Comparison of ENCODE assay signal across 8 cellular contexts in the genomic region with DNA sequence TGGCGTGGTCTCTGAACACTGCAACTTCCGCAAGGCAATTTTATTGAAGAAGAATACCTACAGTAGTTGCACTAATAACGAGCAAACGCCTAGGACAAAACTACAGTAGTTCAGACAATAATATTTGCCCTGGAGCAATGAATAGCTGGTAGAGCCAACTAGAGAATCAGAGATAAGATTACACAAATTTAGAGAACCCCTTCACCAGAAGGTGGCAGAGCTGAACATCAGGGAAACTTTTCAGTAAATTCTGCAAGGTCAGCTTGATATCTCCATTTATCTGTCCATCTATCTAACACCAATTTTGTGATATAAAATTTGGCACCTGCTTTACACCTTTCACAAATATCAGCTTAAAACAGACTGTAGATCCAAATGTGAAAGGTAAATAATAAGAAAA. TPM values are rescaled to one million over a fixed set of nuclear protein-coding genes. Genes with fewer than 3 reads are reported as not detected.
A peak's percentile ranks its signal among the peaks of the same experiment; 100 is the strongest.
DNase-seq lines count a peak whose midpoint lies in the region; ATAC-seq and TF ChIP-seq lines count a peak whose summit lies in the region.

No MANE protein-coding gene starts in this region.

- H3K27me3 ChIP-seq in A673 (replicated peaks; ENCODE audit: insufficient read depth, low read depth, low read length, poor library complexity) (no peaks in the 10 kb centered on the region), hepatocyte (no peaks in the 10 kb centered on the region), stomach (no peaks in the 10 kb centered on the region)

- H3K4me2 ChIP-seq in hepatocyte, result no peak overlapping the region

- no peaks in the 10 kb centered on the region for H3K4me1 ChIP-seq in A673 (ENCODE audit: insufficient read depth, low read length, poor library complexity, severe bottlenecking)
- H3K4me1 ChIP-seq in hepatocyte (ENCODE audit: insufficient read depth), result no peaks in the 10 kb centered on the region
- no peaks in the 10 kb centered on the region for H3K4me1 ChIP-seq in stomach

- TF ChIP-seq CTCF in A673 (conservative IDR thresholded peaks at IDR 0.05; ENCODE audit: low read depth, low read length) (peak; percentile 66), RWPE1 (conservative IDR thresholded peaks at IDR 0.05; ENCODE audit: low read depth) (peak; percentile 25; the same call in 1 of the 2 replicates), hepatocyte (IDR thresholded peaks at IDR 0.05; ENCODE audit: poor library complexity) (peak; percentile 45), stomach (IDR thresholded peaks at IDR 0.05) (peak in 2 of 7 experiments; percentile 16 to 27)

- H3K36me3 ChIP-seq in A673 (ENCODE audit: insufficient read depth, low read length, poor library complexity, severe bottlenecking) (no peaks in the 10 kb centered on the region), hepatocyte (replicated peaks; ENCODE audit: insufficient read depth, low read depth) (no peaks in the 10 kb centered on the region), stomach (no peaks in the 10 kb centered on the region)

- ATAC-seq in HG03175 (IDR thresholded peaks at IDR 0.05; ENCODE audit: unreplicated experiment) (no peak), GM18909 (IDR thresholded peaks at IDR 0.05; ENCODE audit: poor library complexity, unreplicated experiment) (no peak)

- BruUV-seq in A673 (replicated peaks; lab: Mats Ljungman, UMichigan), result no TSS peak

- intact Hi-C loops in A673 (cut with micrococcal nuclease; ENCODE audit: unreplicated experiment), result loop anchor here (2.0 kb wide), 2 partner anchors 57 to 189 kb away; no protein-coding TSS in a partner anchor
- intact Hi-C loops in stomach (cut with DNase I; ENCODE audit: low total_unique reads), result no loop called here

- H3K27ac ChIP-seq in A673 (ENCODE audit: low read depth, low read length, poor library complexity, severe bottlenecking) (no peak overlapping the region), RWPE1 (no peak overlapping the region), hepatocyte (no peak overlapping the region), stomach (no peak overlapping the region)

- POLR2A ChIA-PET in A673 (lab: Charles Lee; ENCODE audit: low non-redundant PET), result no interaction called here
- POLR2A ChIA-PET in RWPE1 (lab: Yijun Ruan, JAX; ENCODE audit: low non-redundant PET), result no interaction called here

- H2AFZ ChIP-seq in hepatocyte, result no peak overlapping the region

- no peak overlapping the region for H3K4me3 ChIP-seq in A673 (ENCODE audit: low read depth, low read length, poor library complexity, severe bottlenecking)
- no peak overlapping the region for H3K4me3 ChIP-seq in Jurkat, Clone E6-1 (ENCODE audit: low read length)
- no peak overlapping the region for H3K4me3 ChIP-seq in hepatocyte
- H3K4me3 ChIP-seq in stomach, result no peak overlapping the region

- DNase-seq in A673 (ENCODE audit: low spot score) (peak; percentile 67), RWPE1 (ENCODE audit: low spot score) (peak; percentile 4), hepatocyte (ENCODE audit: low spot score) (peak; percentile 25), stomach (no peak)
- DNase-seq in Jurkat, Clone E6-1 (ENCODE audit: low read depth, low spot score), result peak; percentile 4
- DNase-seq in effector CD8-positive, alpha-beta T cell (lab: John Stamatoyannopoulos, UW), result no peak

- CTCF ChIA-PET in A673 (lab: Charles Lee) (interaction anchor here (0.6 to 1.3 kb wide), 2 partner anchors 189 to 389 kb away, joined by 3 to 5 read pairs; no protein-coding TSS in a partner anchor), RWPE1 (lab: Yijun Ruan, JAX) (interaction anchor here (0.7 kb wide), 1 partner anchor 1461 kb away, joined by 4 read pairs; no protein-coding TSS in a partner anchor)

- no peaks in the 10 kb centered on the region for H3K9me2 ChIP-seq in hepatocyte (replicated peaks; ENCODE audit: insufficient read depth)

- H3K79me2 ChIP-seq in hepatocyte, result no peaks in the 10 kb centered on the region

- TF ChIP-seq EP300 in stomach (IDR thresholded peaks at IDR 0.05), result no peak

- H3K9me3 ChIP-seq in A673 (ENCODE audit: low read depth, low read length, poor library complexity, severe bottlenecking) (no peaks in the 10 kb centered on the region), hepatocyte (ENCODE audit: low read depth) (no peaks in the 10 kb centered on the region), stomach (no peaks in the 10 kb centered on the region)

- H4K20me1 ChIP-seq in hepatocyte (ENCODE audit: insufficient read depth, poor library complexity, severe bottlenecking), result no peaks in the 10 kb centered on the region

- no peak for TF ChIP-seq POLR2A in stomach (IDR thresholded peaks at IDR 0.05)

- WGBS in hepatocyte (ENCODE audit: low lambda C conversion rate, missing lambda C conversion rate), result 56% methylated on average over 4 of the region's 4 CpGs
- WGBS in stomach, 5 donors, result 21 to 51% (median 43%) methylated on average over 4 of the region's 4 CpGs

RNA-seq across cellular contexts. Expression of a gene that starts 43.8 kb away (rescaled TPM):
- not detected in 2 replicates for total RNA-seq in A673 (2021)
- not detected for polyA plus RNA-seq in Jurkat, Clone E6-1 (2012; ENCODE audit: insufficient read depth, insufficient read length)
- not detected in 2 replicates for total RNA-seq in hepatocyte
- not detected in 2 replicates for polyA plus RNA-seq in hepatocyte
- 10 to 100 TPM in 4 of 5 donors, 1 to 10 TPM in 1; 2.9 to 52.5 (median 15.5) TPM for total RNA-seq in stomach
- polyA plus RNA-seq in stomach, result 1 to 10 TPM in 1 of 3 donors, under 1 TPM in 2; 0.92 to 2.6 (median 0.93) TPM

Comparison
In these comparisons a context has a peak if more than half of its experiments do, and no peak if none do; other contexts are left out.
1. DNase-seq: peak in A673 (single experiment), Jurkat, Clone E6-1 (single experiment), RWPE1 (single experiment) and hepatocyte (single experiment); none in stomach (single experiment) and effector CD8-positive, alpha-beta T cell (single experiment).